24 cellular contexts compared by ENCODE assay signal in genomic region chr3:60262546-60262945, GRCh38.
"Had no signal": no experiment of that assay in that cellular context is flagged by ENCODE, and none has a peak within 500 bp of the region (broad histone marks: within the 10 kb centered on the region; RNA-seq: fewer than 3 reads in every experiment).

No MANE protein-coding gene starts in this region.

- DNase-seq: effector memory CD8-positive, alpha-beta T cell; glutamatergic neuron; kidney; left cardiac atrium; left ventricle myocardium inferior; lower lobe of right lung; mesenchymal stem cell; midbrain; nephron progenitor cell; psoas muscle; retina; right lobe of liver; stimulated activated CD4-positive, alpha-beta T cell treated with anti-CD3 and anti-CD28 coated beads, Interleukin-4, amount 100 ng/mL, for 1 hour; tibial artery; upper lobe of left lung; uterus had no signal

- H3K79me2 ChIP-seq: hepatocyte, parathyroid adenoma had no signal

- H3K36me3 Mint-ChIP-seq: stimulated activated memory B cell treated with anti-CD40 and anti-IgM and Interleukin-4, amounts not matched to agents 10 μg/mL and 1 μg/mL and 100 μg/mL, for 72 hours had no signal

- H2AFZ ChIP-seq: hepatocyte, parathyroid adenoma had no signal

- H3K27ac ChIP-seq: epithelial cell of prostate, esophagus muscularis mucosa, gastroesophageal sphincter, hepatocyte, left ventricle myocardium inferior, lower lobe of right lung, parathyroid adenoma, psoas muscle, right lobe of liver, tibial artery, upper lobe of left lung, uterus had no signal

- H3K4me1 ChIP-seq: esophagus muscularis mucosa, gastroesophageal sphincter, left ventricle myocardium inferior, lower lobe of right lung, parathyroid adenoma, psoas muscle, right lobe of liver, tibial artery, upper lobe of left lung, uterus had no signal

- H3K27ac Mint-ChIP-seq: dendritic cell treated with granulocyte-macrophage colony-stimulating factor and Interleukin-4, amounts not matched to agents 40 ng/mL and 50 ng/mL, for 4 days; effector memory CD8-positive, alpha-beta T cell; nephron progenitor cell; stimulated activated memory B cell treated with anti-CD40 and anti-IgM and Interleukin-4, amounts not matched to agents 10 μg/mL and 1 μg/mL and 100 μg/mL, for 72 hours; stimulated activated naive CD8-positive, alpha-beta T cell treated with anti-CD3 and anti-CD28 coated beads, Interleukin-15, Interleukin-2, amounts not matched to agents 100 ng/mL and 50 ng/mL, for 24 hours had no signal

- H3K36me3 ChIP-seq: esophagus muscularis mucosa, gastroesophageal sphincter, left ventricle myocardium inferior, lower lobe of right lung, right lobe of liver, tibial artery, upper lobe of left lung, uterus had no signal

- H3K9ac ChIP-seq: parathyroid adenoma had no signal

- H3K27me3 ChIP-seq: esophagus muscularis mucosa, gastroesophageal sphincter, hepatocyte, right lobe of liver, tibial artery, upper lobe of left lung, uterus had no signal

- H3K9me3 ChIP-seq: esophagus muscularis mucosa, gastroesophageal sphincter, left ventricle myocardium inferior, lower lobe of right lung, psoas muscle, right lobe of liver, tibial artery, upper lobe of left lung, uterus had no signal

- H3K27me3 Mint-ChIP-seq: dendritic cell treated with granulocyte-macrophage colony-stimulating factor and Interleukin-4, amounts not matched to agents 40 ng/mL and 50 ng/mL, for 4 days; stimulated activated memory B cell treated with anti-CD40 and anti-IgM and Interleukin-4, amounts not matched to agents 10 μg/mL and 1 μg/mL and 100 μg/mL, for 72 hours; stimulated activated naive CD8-positive, alpha-beta T cell treated with anti-CD3 and anti-CD28 coated beads, Interleukin-15, Interleukin-2, amounts not matched to agents 100 ng/mL and 50 ng/mL, for 24 hours had no signal

- H3K9me3 Mint-ChIP-seq: effector memory CD8-positive, alpha-beta T cell; nephron progenitor cell; stimulated activated memory B cell treated with anti-CD40 and anti-IgM and Interleukin-4, amounts not matched to agents 10 μg/mL and 1 μg/mL and 100 μg/mL, for 72 hours; stimulated activated naive CD8-positive, alpha-beta T cell treated with anti-CD3 and anti-CD28 coated beads, Interleukin-15, Interleukin-2, amounts not matched to agents 100 ng/mL and 50 ng/mL, for 24 hours had no signal

- H3K4me3 ChIP-seq: esophagus muscularis mucosa, gastroesophageal sphincter, hepatocyte, left ventricle myocardium inferior, lower lobe of right lung, psoas muscle, right lobe of liver, tibial artery, upper lobe of left lung, uterus had no signal

- H3K4me1 Mint-ChIP-seq: stimulated activated memory B cell treated with anti-CD40 and anti-IgM and Interleukin-4, amounts not matched to agents 10 μg/mL and 1 μg/mL and 100 μg/mL, for 72 hours had no signal

- H3K4me2 ChIP-seq: hepatocyte had no signal

- H3K4me3 Mint-ChIP-seq: dendritic cell treated with granulocyte-macrophage colony-stimulating factor and Interleukin-4, amounts not matched to agents 40 ng/mL and 50 ng/mL, for 4 days; effector memory CD8-positive, alpha-beta T cell; nephron progenitor cell; stimulated activated memory B cell treated with anti-CD40 and anti-IgM and Interleukin-4, amounts not matched to agents 10 μg/mL and 1 μg/mL and 100 μg/mL, for 72 hours; stimulated activated naive CD8-positive, alpha-beta T cell treated with anti-CD3 and anti-CD28 coated beads, Interleukin-15, Interleukin-2, amounts not matched to agents 100 ng/mL and 50 ng/mL, for 24 hours had no signal

- ATAC-seq: effector memory CD8-positive, alpha-beta T cell; gastroesophageal sphincter; left cardiac atrium; lower lobe of right lung; psoas muscle; right lobe of liver; stimulated activated memory B cell treated with anti-CD40 and anti-IgM and Interleukin-4, amounts not matched to agents 10 μg/mL and 1 μg/mL and 100 μg/mL, for 72 hours had no signal
